In genomic region chr16:48614759-48615158, GRCh38 we compare ENCODE assay signal across 25 cellular contexts. TPM values are rescaled to one million over a fixed set of nuclear protein-coding genes. Genes with fewer than 3 reads are reported as not detected.
DNase-seq lines count a peak whose midpoint lies in the region; ATAC-seq and TF ChIP-seq lines count a peak whose summit lies in the region.
"Had no signal": no experiment of that assay in that cellular context is flagged by ENCODE, and none has a peak within 500 bp of the region (broad histone marks: within the 10 kb centered on the region; RNA-seq: fewer than 3 reads in every experiment).

No MANE protein-coding gene starts in this region.

- TF ChIP-seq CTCF in chondrocyte (IDR thresholded peaks at IDR 0.05) (no peak), neutrophil (IDR thresholded peaks at IDR 0.05) (no peak)

- H3K9me3 ChIP-seq in neutrophil: no peaks in the 10 kb centered on the region
- H3K9me3 ChIP-seq: BLaER1 treated with 17β-estradiol and CSF1 and Interleukin-3, amounts not matched to agents 10 nM and 100 nM; testis had no signal

- no peak overlapping the region for H3K4me3 Mint-ChIP-seq in activated naive CD4-positive, alpha-beta T cell treated with anti-CD3 and anti-CD28 coated beads for 36 hours
- no peak overlapping the region for H3K4me3 Mint-ChIP-seq in T-cell
- no peak overlapping the region for H3K4me3 Mint-ChIP-seq in chondrocyte (ENCODE audit: unreplicated experiment)
- H3K4me3 Mint-ChIP-seq: H9, WTC11 had no signal

- H3K27me3 ChIP-seq in neutrophil: peaks cover 7% of the 10 kb centered on the region
- H3K27me3 ChIP-seq: BLaER1 treated with 17β-estradiol and CSF1 and Interleukin-3, amounts not matched to agents 10 nM and 100 nM; testis had no signal

- peaks cover 49% of the 10 kb centered on the region for H3K4me1 Mint-ChIP-seq in activated naive CD4-positive, alpha-beta T cell treated with anti-CD3 and anti-CD28 coated beads for 36 hours (ENCODE audit: low read depth)
- H3K4me1 Mint-ChIP-seq in T-cell (peaks cover 47 to 58% (median 52%) of the 10 kb centered on the region in 3 donors), chondrocyte (ENCODE audit: low read depth) (peaks cover 34% of the 10 kb centered on the region)

- no peak for ATAC-seq in T-cell (replicated peaks in 1 of 4)
- no peak for ATAC-seq in esophagus mucosa
- ATAC-seq: left colon, WTC11 had no signal

- CTCF ChIA-PET in activated naive CD4-positive, alpha-beta T cell treated with anti-CD3 and anti-CD28 coated beads for 36 hours (lab: Charles Lee): interaction anchor here (1.0 to 3.9 kb wide), 2 partner anchors 12 to 15 kb away, joined by 3 to 24 read pairs; no protein-coding TSS in a partner anchor
- CTCF ChIA-PET in T-cell (lab: Charles Lee): interaction anchor here (1.4 to 2.6 kb wide), 2 partner anchors 8 kb away, joined by 6 to 53 read pairs; no protein-coding TSS in a partner anchor

- peaks cover 75 to 79% of the 10 kb centered on the region in 2 experiments for H3K4me1 ChIP-seq in neutrophil (ENCODE audit: control insufficient read depth in 1 of 2, insufficient read depth in 1 of 2, low read depth in 1 of 2, low read length in 1 of 2)

- intact Hi-C loops in activated naive CD4-positive, alpha-beta T cell treated with anti-CD3 and anti-CD28 coated beads for 36 hours (cut with micrococcal nuclease): loop anchor here (5.0 to 10.0 kb wide), 2 partner anchors 1410 to 1538 kb away; partner anchors contain the start of genes CNEP1R1 and TENT4B
- intact Hi-C loops in posterior vena cava (cut with DNase I): loop anchor here in 1 of 2 donors (10.0 kb wide), 1 partner anchor 70 kb away; no protein-coding TSS in a partner anchor

- peak overlapping the region; percentile 25 for H3K27ac Mint-ChIP-seq in activated naive CD4-positive, alpha-beta T cell treated with anti-CD3 and anti-CD28 coated beads for 36 hours
- H3K27ac Mint-ChIP-seq in T-cell (peak overlapping the region; percentile 86 to 98), chondrocyte (ENCODE audit: unreplicated experiment) (no peak overlapping the region)
- H3K27ac Mint-ChIP-seq: H9, progenitor cell of endocrine pancreas had no signal

- DNase-seq in activated naive CD4-positive, alpha-beta T cell treated with anti-CD3 and anti-CD28 coated beads for 36 hours: no peak
- no peak for DNase-seq in activated naive CD4-positive, alpha-beta T cell (lab: John Stamatoyannopoulos, UW)
- DNase-seq in T-cell: no peak
- peak; percentile 14 for DNase-seq in chondrocyte (ENCODE audit: low spot score)
- no peak for DNase-seq in posterior vena cava (ENCODE audit: low spot score)
- no peak for DNase-seq in NCI-H187 treated with DMSO at 0.1 percent for 48 hours (lab: John Stamatoyannopoulos, UW)
- DNase-seq: ACHN; activated effector memory CD4-positive, alpha-beta T cell treated with Interleukin-2 at 50 U/mL for 16 hours; anterior cingulate cortex; caudate nucleus; dermis blood vessel endothelial cell; H9; left colon; mesendoderm; MV-4-11; naive B cell; NCI-H526 treated with DMSO at 0.1 percent for 48 hours; T1000; testis had no signal

- POLR2A ChIA-PET in T-cell (lab: Charles Lee): interaction anchor here in 1 of 2 donors (0.5 kb wide), 1 partner anchor 261 kb away, joined by 3 read pairs; no protein-coding TSS in a partner anchor

- no peaks in the 10 kb centered on the region for H3K36me3 ChIP-seq in neutrophil
- H3K36me3 ChIP-seq: BLaER1 treated with 17β-estradiol and CSF1 and Interleukin-3, amounts not matched to agents 10 nM and 100 nM had no signal

- no peaks in the 10 kb centered on the region for H3K9me3 Mint-ChIP-seq in activated naive CD4-positive, alpha-beta T cell treated with anti-CD3 and anti-CD28 coated beads for 36 hours
- H3K9me3 Mint-ChIP-seq in T-cell (peaks cover 0 to 4% (median 3%) of the 10 kb centered on the region in 3 donors), chondrocyte (ENCODE audit: low read depth) (peaks cover 3% of the 10 kb centered on the region)
- H3K9me3 Mint-ChIP-seq: H9, WTC11 had no signal

- no peak overlapping the region for H3K4me3 ChIP-seq in neutrophil (ENCODE audit: low read depth in 1 of 2, low read length in 1 of 2)
- H3K4me3 ChIP-seq: BLaER1 treated with 17β-estradiol and CSF1 and Interleukin-3, amounts not matched to agents 10 nM and 100 nM; testis had no signal

- H3K36me3 Mint-ChIP-seq in activated naive CD4-positive, alpha-beta T cell treated with anti-CD3 and anti-CD28 coated beads for 36 hours (ENCODE audit: low read depth): peaks cover 3% of the 10 kb centered on the region
- H3K36me3 Mint-ChIP-seq in T-cell (peaks cover 4% of the 10 kb centered on the region), chondrocyte (ENCODE audit: low read depth) (peaks cover 2% of the 10 kb centered on the region)

- peak overlapping the region; percentile 100 for H3K27ac ChIP-seq in neutrophil
- H3K27ac ChIP-seq: BLaER1 treated with 17β-estradiol and CSF1 and Interleukin-3, amounts not matched to agents 10 nM and 100 nM; KMS-11; testis had no signal

- no peaks in the 10 kb centered on the region for H3K27me3 Mint-ChIP-seq in activated naive CD4-positive, alpha-beta T cell treated with anti-CD3 and anti-CD28 coated beads for 36 hours (ENCODE audit: low read depth)
- H3K27me3 Mint-ChIP-seq in T-cell (peaks cover 0 to 1% of the 10 kb centered on the region in 2 donors), chondrocyte (ENCODE audit: low read depth) (no peaks in the 10 kb centered on the region)

RNA-seq across cellular contexts. Expression of gene N4BP1, which starts 4.8 kb away (rescaled TPM):
- total RNA-seq in activated naive CD4-positive, alpha-beta T cell treated with anti-CD3 and anti-CD28 coated beads for 36 hours: 10 to 100 TPM; 25.1 to 27.2 TPM
- 10 to 100 TPM; 49.5 to 91.7 (median 54.3) TPM for total RNA-seq in T-cell
- 30.8 to 42.4 TPM (median 35.8 TPM) in 3 replicates for total RNA-seq in chondrocyte
- 42.2 TPM for total RNA-seq in esophagus mucosa
- total RNA-seq in posterior vena cava: 10 to 100 TPM; 22.4 to 22.7 TPM
